33 cellular contexts compared by ENCODE assay signal in genomic region chr5:144886668-144887067, GRCh38.
"Had no signal": no experiment of that assay in that cellular context is flagged by ENCODE, and none has a peak within 500 bp of the region (broad histone marks: within the 10 kb centered on the region; RNA-seq: fewer than 3 reads in every experiment).

No MANE protein-coding gene starts in this region.

- H3K4me3 ChIP-seq: ascending aorta, cardiac muscle cell had no signal

- FAIRE-seq: bronchial epithelial cell, TTC549 had no signal

- H3K9me3 ChIP-seq: ascending aorta had no signal

- DNase-seq: activated B cell treated with CpG ODN at 0.5 μM for 24 hours; activated CD4-positive, alpha-beta memory T cell treated with anti-CD3 and anti-CD28 coated beads for 36 hours; activated CD4-positive, alpha-beta T cell treated with anti-CD3 and anti-CD28 coated beads for 4 hours; activated CD4-positive, alpha-beta T cell treated with anti-CD3 and anti-CD28 coated beads, Interleukin-2, amount 10 ng/mL, durations not matched to agents 24 days and 14 days; activated CD4-positive, alpha-beta T cell treated with anti-CD3 and anti-CD28 coated beads, Interleukin-2, amount 50 U/mL, for 1 hour; activated CD4-positive, alpha-beta T cell treated with anti-CD3 and anti-CD28 coated beads, Interleukin-2, amount 50 U/mL, for 4 hours; activated CD4-positive, CD25-positive, alpha-beta regulatory T cell treated with anti-CD3 and anti-CD28 coated beads, Interleukin-2, amount 50 U/mL, for 72 hours; activated CD8-positive, alpha-beta memory T cell treated with anti-CD3 and anti-CD28 coated beads, Interleukin-2, amount 50 U/mL, for 4 hours; activated CD8-positive, alpha-beta T cell treated with anti-CD3 and anti-CD28 coated beads for 36 hours; activated effector memory CD4-positive, alpha-beta T cell treated with anti-CD3 and anti-CD28 coated beads, Interleukin-2, amount 50 U/mL, for 16 hours; activated gamma-delta T cell treated with Interleukin-2 at 50 U/mL for 16 hours; activated naive CD4-positive, alpha-beta T cell; activated naive CD4-positive, alpha-beta T cell treated with anti-CD3 and anti-CD28 coated beads for 36 hours; activated naive CD4-positive, alpha-beta T cell treated with anti-CD3 and anti-CD28 coated beads, Interleukin-2, amount 50 U/mL, for 16 hours; activated naive CD8-positive, alpha-beta T cell treated with anti-CD3 and anti-CD28 coated beads for 36 hours; activated T-cell treated with anti-CD3 and anti-CD28 coated beads for 4 hours; activated T-cell treated with anti-CD3 and anti-CD28 coated beads, Interleukin-2, amount 50 U/mL, for 1 hour; activated T-cell treated with anti-CD3 and anti-CD28 coated beads, Interleukin-2, amount 50 U/mL, for 4 hours; activated T-cell treated with anti-CD3 and anti-CD28 coated beads, Interleukin-2, amount 50 U/mL, for 72 hours; amygdala; anterior cingulate cortex; caudate nucleus; cerebellar nuclear complex; T-helper 1 cell; T-helper 2 cell; T-helper 9 cell had no signal

- H3K27me3 ChIP-seq: ascending aorta, cardiac muscle cell had no signal

- H3K27ac ChIP-seq: ascending aorta, cardiac muscle cell, VCaP had no signal

- H3K4me1 ChIP-seq: ascending aorta had no signal

- H3K36me3 ChIP-seq: ascending aorta, cardiac muscle cell had no signal

- ATAC-seq: activated CD8-positive, alpha-beta T cell treated with anti-CD3 and anti-CD28 coated beads for 36 hours; activated naive CD4-positive, alpha-beta T cell treated with anti-CD3 and anti-CD28 coated beads, Interleukin-2, amount 50 U/mL, for 72 hours; activated T-cell treated with anti-CD3 and anti-CD28 coated beads, Interleukin-2, amount 50 U/mL, for 4 hours; activated T-cell treated with anti-CD3 and anti-CD28 coated beads, Interleukin-2, amount 50 U/mL, for 72 hours; activated T-helper 17 cell treated with anti-CD3 and anti-CD28 coated beads, Interleukin-2, amount 50 U/mL, for 72 hours had no signal
